8 cellular contexts compared by ENCODE assay signal in the genomic region with DNA sequence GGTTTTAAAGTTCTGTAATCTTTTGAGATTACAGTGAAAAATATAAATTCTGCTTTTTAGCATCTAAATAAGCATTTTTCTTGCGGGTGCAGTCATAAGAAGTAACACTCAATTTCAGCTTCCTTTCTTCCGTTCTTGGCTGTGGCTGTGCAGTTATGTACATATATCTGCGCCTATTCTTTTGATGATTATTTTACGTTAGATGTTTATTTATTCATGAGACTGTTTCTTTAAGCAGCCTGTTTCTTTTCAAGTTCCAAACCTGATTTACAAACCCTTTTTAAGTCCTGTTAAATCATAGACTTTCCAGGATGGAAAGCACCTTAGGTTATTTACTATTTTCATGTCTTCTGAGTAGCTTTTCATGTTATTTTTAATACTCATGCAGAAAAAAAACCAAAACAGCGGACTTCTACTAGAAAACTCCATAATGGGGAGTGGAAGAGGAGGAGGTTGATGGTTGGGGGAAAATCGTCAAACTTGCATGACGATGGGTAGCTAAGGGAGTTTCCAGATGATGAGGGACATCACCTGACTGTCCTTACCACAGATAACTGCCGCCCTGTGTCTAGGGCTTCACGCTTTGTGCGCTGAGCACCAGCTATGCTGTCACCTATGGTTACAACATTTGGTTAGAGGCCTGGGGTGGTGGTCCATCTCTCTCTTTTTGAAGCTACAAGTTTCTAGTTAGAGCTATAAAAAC. TPM values are rescaled to one million over a fixed set of nuclear protein-coding genes. Genes with fewer than 3 reads are reported as not detected.
DNase-seq lines count a peak whose midpoint lies in the region; ATAC-seq lines count a peak whose summit lies in the region.

No MANE protein-coding gene starts in this region.

- H3K4me3 Mint-ChIP-seq in naive B cell = peak overlapping the region; percentile 72 to 98 (median 90)

- ATAC-seq in GM18499 (IDR thresholded peaks at IDR 0.05; ENCODE audit: insufficient read depth, unreplicated experiment) (peak; percentile 81), HG02840 (IDR thresholded peaks at IDR 0.05; ENCODE audit: low FRiP score, unreplicated experiment) (peak; percentile 63), naive B cell (ENCODE audit: low read depth in 2 of 2) (peak; percentile 72 to 77)

- DNase-seq in activated CD4-positive, alpha-beta T cell treated with anti-CD3 and anti-CD28 coated beads for 1 hour = peak; percentile 43
- DNase-seq in naive B cell = peak; percentile 88
- no peak for DNase-seq in NCI-H2029 (lab: John Stamatoyannopoulos, UW)
- no peak for DNase-seq in NCI-H345 (lab: John Stamatoyannopoulos, UW)
- no peak for DNase-seq in HPDE6-E6E7 (ENCODE audit: extremely low spot score)
- DNase-seq in NK-92 treated with Interleukin-12 subunit alpha and Interleukin-12 subunit beta, amount 100 ng/mL, for 24 hours (lab: John Stamatoyannopoulos, UW) = no peak

- no peaks in the 10 kb centered on the region for H3K27me3 Mint-ChIP-seq in naive B cell

- H3K36me3 Mint-ChIP-seq in naive B cell = peaks cover 20 to 21% of the 10 kb centered on the region in 2 donors

- H3K27ac Mint-ChIP-seq in naive B cell = peak overlapping the region; percentile 97 to 100 (median 100)

- peaks cover 0 to 7% (median 0%) of the 10 kb centered on the region in 7 donors for H3K9me3 Mint-ChIP-seq in naive B cell

- peaks cover 36 to 75% (median 58%) of the 10 kb centered on the region in 3 donors for H3K4me1 Mint-ChIP-seq in naive B cell

RNA-seq across cellular contexts. Expression of a gene that starts 2.6 kb away (rescaled TPM):
- polyA plus RNA-seq in naive B cell (ENCODE audit: low read depth in 6 of 6) = 10 to 100 TPM; 18.4 to 49.1 (median 35.3) TPM

Comparison
In these comparisons a context has a peak if more than half of its experiments do, and no peak if none do; other contexts are left out.
1. DNase-seq: peak in activated CD4-positive, alpha-beta T cell treated with anti-CD3 and anti-CD28 coated beads for 1 hour (single experiment) and naive B cell (single experiment); none in NCI-H2029 (single experiment), NCI-H345 (single experiment), HPDE6-E6E7 (single experiment) and NK-92 treated with Interleukin-12 subunit alpha and Interleukin-12 subunit beta, amount 100 ng/mL, for 24 hours (single experiment).
2. Peak in every context shown above with its lines, with median percentiles within 50 percentile points of each other: ATAC-seq.